In genomic region chr7:135492151-135492550, GRCh38 we compare ENCODE assay signal across 26 cellular contexts. TPM values are rescaled to one million over a fixed set of nuclear protein-coding genes. Genes with fewer than 3 reads are reported as not detected.
A peak's percentile ranks its signal among the peaks of the same experiment; 100 is the strongest.
DNase-seq lines count a peak whose midpoint lies in the region; ATAC-seq, FAIRE-seq and TF ChIP-seq lines count a peak whose summit lies in the region.
"Had no signal": no experiment of that assay in that cellular context is flagged by ENCODE, and none has a peak within 500 bp of the region (broad histone marks: within the 10 kb centered on the region; RNA-seq: fewer than 3 reads in every experiment).

No MANE protein-coding gene starts in this region.

- no peaks in the 10 kb centered on the region for H3K4me1 ChIP-seq in H1 (replicated peaks in 1 of 4; ENCODE audit: control insufficient read depth in 3 of 4, insufficient read depth in 4 of 4, low read length in 3 of 4)
- H3K4me1 ChIP-seq: BLaER1 had no signal

- no peak overlapping the region for H2AFZ ChIP-seq in H1 (ENCODE audit: low read length)

- peaks cover 0 to 3% of the 10 kb centered on the region in 2 experiments for H4K20me1 ChIP-seq in H1 (replicated peaks in 1 of 2; ENCODE audit: control insufficient read depth in 1 of 2, insufficient read depth in 2 of 2, low read length in 2 of 2)

- 85% methylated on average over 4 of the region's 4 CpGs; no CpG with 5 or more reads in 1 of the 2 experiments for WGBS in H1 (ENCODE audit: extremely low coverage in 1 of 2, insufficient coverage in 1 of 2, insufficient read length in 1 of 2, insufficient replicate concordance in 2 of 2, low coverage in 1 of 2, low lambda C conversion rate in 2 of 2, missing lambda C conversion rate in 1 of 2), 2 experiments

- no peak for TF ChIP-seq RAD21 in H1 (IDR thresholded peaks at IDR 0.05 in 1 of 2, conservative IDR thresholded peaks at IDR 0.05 in 1 of 2; ENCODE audit: low read depth in 2 of 2, low read length in 2 of 2)

- no peak for FAIRE-seq in H1 (lab: Jason Lieb, UNC)
- FAIRE-seq: A204.1, GM12878, GM12892, GM18507 had no signal

- no peak for TF ChIP-seq POLR2A in H1 (IDR thresholded peaks at IDR 0.05; ENCODE audit: control extremely low read depth in 1 of 2, low read depth in 2 of 2, low read length in 2 of 2)

- H3K18ac ChIP-seq in H1 (ENCODE audit: extremely low read depth, low read length) = no peak overlapping the region

- peaks cover 2% of the 10 kb centered on the region for H3K79me1 ChIP-seq in H1 (ENCODE audit: low read depth, low read length)

- H3K4ac ChIP-seq in H1 (replicated peaks; ENCODE audit: insufficient read length, low read depth, low read length) = no peak overlapping the region

- no peak overlapping the region for H4K91ac ChIP-seq in H1 (replicated peaks; ENCODE audit: insufficient read length, low read length)

- TF ChIP-seq EP300 in H1 (IDR thresholded peaks at IDR 0.05; ENCODE audit: borderline replicate concordance in 1 of 2, low read depth in 2 of 2, low read length in 2 of 2) = no peak

- CTCF ChIA-PET in activated CD4-positive, alpha-beta T cell treated with anti-CD3 and anti-CD28 coated beads for 36 hours (lab: Charles Lee) = interaction anchor here (0.6 to 0.9 kb wide), 2 partner anchors 11 to 76 kb away, joined by 3 read pairs; no protein-coding TSS in a partner anchor
- CTCF ChIA-PET in H1 (lab: Charles Lee; ENCODE audit: partially characterized antibody) = no interaction called here

- intact Hi-C loops in activated CD4-positive, alpha-beta T cell treated with anti-CD3 and anti-CD28 coated beads for 36 hours (cut with DNase I, micrococcal nuclease) = no loop called here
- intact Hi-C loops in activated CD4-positive, alpha-beta T cell treated with anti-CD3 and anti-CD28 coated beads, Interleukin-2, amount 10 ng/mL, durations not matched to agents 24 days and 14 days (cut with micrococcal nuclease) = no loop called here

- H3K4me3 ChIP-seq in H1 (ENCODE audit: extremely low read depth in 1 of 4, insufficient read depth in 2 of 4, low read depth in 3 of 4, low read length in 4 of 4) = no peak overlapping the region
- H3K4me3 ChIP-seq: BLaER1, GM12878 had no signal

- H2BK120ac ChIP-seq in H1 (replicated peaks; ENCODE audit: low read depth, low read length) = no peak overlapping the region

- no peaks in the 10 kb centered on the region for H3K36me3 ChIP-seq in H1 (ENCODE audit: control insufficient read depth in 2 of 4, insufficient read depth in 4 of 4, low read length in 3 of 4)
- H3K36me3 ChIP-seq: BE2C had no signal

- ATAC-seq in activated CD4-positive, alpha-beta T cell treated with anti-CD3 and anti-CD28 coated beads for 36 hours = peak; percentile 9
- ATAC-seq: GM12878 had no signal

- no peak overlapping the region for H2BK15ac ChIP-seq in H1 (ENCODE audit: low read length)

- peaks cover 0 to 86% of the 10 kb centered on the region in 2 experiments; a peak in 3 of 4 replicates for H3K79me2 ChIP-seq in H1 (ENCODE audit: control insufficient read depth in 1 of 2, insufficient read depth in 2 of 2, low read length in 2 of 2)

- no peak overlapping the region for H4K8ac ChIP-seq in H1 (ENCODE audit: extremely low read depth, insufficient read depth, low read length)

- TF ChIP-seq CTCF in H1 (IDR thresholded peaks at IDR 0.05; ENCODE audit: control extremely low read depth in 1 of 3, insufficient read depth in 1 of 3, low read depth in 1 of 3, low read length in 3 of 3) (no peak), type B pancreatic cell (conservative IDR thresholded peaks at IDR 0.05) (no peak)

- H3K4me2 ChIP-seq in H1 (ENCODE audit: insufficient read depth in 1 of 2, low read depth in 2 of 2, low read length in 2 of 2) = no peak overlapping the region
- H3K4me2 ChIP-seq: BLaER1 had no signal

- DNase-seq in activated CD4-positive, alpha-beta T cell treated with anti-CD3 and anti-CD28 coated beads for 36 hours = no peak
- DNase-seq in activated CD4-positive, alpha-beta T cell treated with anti-CD3 and anti-CD28 coated beads, Interleukin-2, amount 10 ng/mL, durations not matched to agents 24 days and 14 days = no peak
- no peak for DNase-seq in H1 (ENCODE audit: low read depth in 1 of 2, low spot score in 2 of 2)
- DNase-seq in inferior parietal cortex (ENCODE audit: extremely low spot score) = no peak
- no peak for DNase-seq in type B pancreatic cell (ENCODE audit: extremely low spot score, unreplicated experiment)
- DNase-seq: 8988T; ACHN; BE2C; C1 segment of cervical spinal cord; CD4-positive, alpha-beta memory T cell; CD4-positive, CD25-positive, alpha-beta regulatory T cell; CD8-positive, alpha-beta memory T cell; COR-L47; DMS 273 treated with DMSO at 0.1 percent for 48 hours; DMS153; DMS53; DMS79; DND-41; EL; GDM1 had no signal

- H3K56ac ChIP-seq in H1 (replicated peaks; ENCODE audit: insufficient read length, low read depth, low read length) = no peak overlapping the region

- H3K23me2 ChIP-seq in H1 (ENCODE audit: low read depth, low read length) = 0 out of 2 replicates have a peak, but pooled peaks cover 2% of the 10 kb centered on the region

- no peak overlapping the region for H3K9ac ChIP-seq in H1 (replicated peaks in 1 of 4; ENCODE audit: extremely low read depth in 1 of 4, low read depth in 3 of 4, low read length in 3 of 4)
- H3K9ac ChIP-seq: BLaER1 had no signal

- H3K23ac ChIP-seq in H1 (ENCODE audit: insufficient read length) = no peak overlapping the region

- H3K27me3 Mint-ChIP-seq in activated CD4-positive, alpha-beta T cell treated with anti-CD3 and anti-CD28 coated beads for 36 hours = no peaks in the 10 kb centered on the region
- no peaks in the 10 kb centered on the region for H3K27me3 Mint-ChIP-seq in activated CD4-positive, alpha-beta T cell treated with anti-CD3 and anti-CD28 coated beads, Interleukin-2, amount 10 ng/mL, durations not matched to agents 24 days and 14 days
- no peaks in the 10 kb centered on the region for H3K27me3 Mint-ChIP-seq in type B pancreatic cell
- H3K27me3 Mint-ChIP-seq: CD4-positive, alpha-beta memory T cell; CD4-positive, CD25-positive, alpha-beta regulatory T cell; CD8-positive, alpha-beta memory T cell had no signal

- H3K27ac Mint-ChIP-seq in activated CD4-positive, alpha-beta T cell treated with anti-CD3 and anti-CD28 coated beads for 36 hours = no peak overlapping the region
- no peak overlapping the region for H3K27ac Mint-ChIP-seq in activated CD4-positive, alpha-beta T cell treated with anti-CD3 and anti-CD28 coated beads, Interleukin-2, amount 10 ng/mL, durations not matched to agents 24 days and 14 days
- no peak overlapping the region for H3K27ac Mint-ChIP-seq in type B pancreatic cell
- H3K27ac Mint-ChIP-seq: CD14-positive monocyte; CD4-positive, alpha-beta memory T cell; CD4-positive, CD25-positive, alpha-beta regulatory T cell had no signal

- POLR2A ChIA-PET in activated CD4-positive, alpha-beta T cell treated with anti-CD3 and anti-CD28 coated beads for 36 hours (lab: Charles Lee) = no interaction called here
- POLR2A ChIA-PET in H1 (lab: Charles Lee; ENCODE audit: partially characterized antibody) = no interaction called here

- no peaks in the 10 kb centered on the region for H3K9me3 Mint-ChIP-seq in activated CD4-positive, alpha-beta T cell treated with anti-CD3 and anti-CD28 coated beads for 36 hours (ENCODE audit: low read depth)
- H3K9me3 Mint-ChIP-seq in activated CD4-positive, alpha-beta T cell treated with anti-CD3 and anti-CD28 coated beads, Interleukin-2, amount 10 ng/mL, durations not matched to agents 24 days and 14 days = no peaks in the 10 kb centered on the region
- no peaks in the 10 kb centered on the region for H3K9me3 Mint-ChIP-seq in type B pancreatic cell
- H3K9me3 Mint-ChIP-seq: CD14-positive monocyte; CD4-positive, alpha-beta memory T cell; CD4-positive, CD25-positive, alpha-beta regulatory T cell; CD8-positive, alpha-beta memory T cell had no signal

- no peak overlapping the region for H3K14ac ChIP-seq in H1 (ENCODE audit: insufficient read length)

- no peaks in the 10 kb centered on the region for H3K27me3 ChIP-seq in H1 (replicated peaks in 1 of 4; ENCODE audit: control insufficient read depth in 3 of 4, extremely low read depth in 1 of 4, insufficient read depth in 3 of 4, low read length in 3 of 4)
- H3K27me3 ChIP-seq: BE2C, BLaER1 had no signal

- 0 out of 2 replicates have a peak overlapping the region, but pooled peaks have one; percentile 6 for H2AK5ac ChIP-seq in H1 (ENCODE audit: low read depth, low read length)

- no peak overlapping the region for H4K5ac ChIP-seq in H1 (ENCODE audit: insufficient read length, low read depth, low read length)

- peaks cover 2% of the 10 kb centered on the region for H3K36me3 Mint-ChIP-seq in activated CD4-positive, alpha-beta T cell treated with anti-CD3 and anti-CD28 coated beads for 36 hours (ENCODE audit: low read depth)
- peaks cover 2% of the 10 kb centered on the region for H3K36me3 Mint-ChIP-seq in activated CD4-positive, alpha-beta T cell treated with anti-CD3 and anti-CD28 coated beads, Interleukin-2, amount 10 ng/mL, durations not matched to agents 24 days and 14 days (ENCODE audit: low read depth)
- no peaks in the 10 kb centered on the region for H3K36me3 Mint-ChIP-seq in type B pancreatic cell
- H3K36me3 Mint-ChIP-seq: CD4-positive, CD25-positive, alpha-beta regulatory T cell had no signal

- no peaks in the 10 kb centered on the region for H3K9me3 ChIP-seq in H1 (ENCODE audit: insufficient read depth in 2 of 2, low read depth in 1 of 2, low read length in 1 of 2)
- H3K9me3 ChIP-seq: BE2C had no signal

- no peak overlapping the region for H3K4me3 Mint-ChIP-seq in activated CD4-positive, alpha-beta T cell treated with anti-CD3 and anti-CD28 coated beads for 36 hours
- H3K4me3 Mint-ChIP-seq in activated CD4-positive, alpha-beta T cell treated with anti-CD3 and anti-CD28 coated beads, Interleukin-2, amount 10 ng/mL, durations not matched to agents 24 days and 14 days = no peak overlapping the region
- H3K4me3 Mint-ChIP-seq in type B pancreatic cell = no peak overlapping the region
- H3K4me3 Mint-ChIP-seq: CD14-positive monocyte; CD4-positive, alpha-beta memory T cell; CD4-positive, CD25-positive, alpha-beta regulatory T cell; CD8-positive, alpha-beta memory T cell had no signal

- no peak overlapping the region for H2BK12ac ChIP-seq in H1 (ENCODE audit: low read depth, low read length)

- peaks cover 9% of the 10 kb centered on the region for H3K4me1 Mint-ChIP-seq in activated CD4-positive, alpha-beta T cell treated with anti-CD3 and anti-CD28 coated beads for 36 hours
- H3K4me1 Mint-ChIP-seq in activated CD4-positive, alpha-beta T cell treated with anti-CD3 and anti-CD28 coated beads, Interleukin-2, amount 10 ng/mL, durations not matched to agents 24 days and 14 days = peaks cover 5% of the 10 kb centered on the region
- no peaks in the 10 kb centered on the region for H3K4me1 Mint-ChIP-seq in type B pancreatic cell (ENCODE audit: unreplicated experiment)

- H2BK20ac ChIP-seq in H1 (ENCODE audit: low read length) = no peak overlapping the region

- no peak overlapping the region for H2BK5ac ChIP-seq in H1 (ENCODE audit: low read depth, low read length)

- H3K27ac ChIP-seq in H1 (ENCODE audit: low read depth, low read length) = no peak overlapping the region
- H3K27ac ChIP-seq: BLaER1 had no signal

RNA-seq across cellular contexts. Expression of gene CNOT4, which starts 17.8 kb away (rescaled TPM):
- total RNA-seq in activated CD4-positive, alpha-beta T cell treated with anti-CD3 and anti-CD28 coated beads for 36 hours = 10 to 100 TPM; 17.7 to 22.6 TPM
- 21.1 and 26.3 TPM in 2 replicates for total RNA-seq in activated CD4-positive, alpha-beta T cell treated with anti-CD3 and anti-CD28 coated beads, Interleukin-2, amount 10 ng/mL, durations not matched to agents 24 days and 14 days
- 24.3 and 25.8 TPM in 2 replicates for total RNA-seq in H1 (2021; fragmentation: NEBNext Ultra II Directional; extraction: Animal tissue kit (Norgen Biotek cat#: 25700))
- polyA plus RNA-seq in H1 (2011; rRNA removed) = 7.5 and 10.9 TPM in 2 replicates
- polyA plus RNA-seq in H1 (2011; cell fraction: cytosol; rRNA removed) = 7.7 TPM
- polyA plus RNA-seq in H1 (2011; cell fraction: nucleus; rRNA removed) = 13.1 TPM
- polyA plus RNA-seq in H1 (2012, experiment 1 of 2) = 8.3 to 12.2 TPM (median 10.5 TPM) in 4 replicates
- 2.8 TPM for polyA plus RNA-seq in H1 (2012, experiment 2 of 2)
- 21.5 TPM for polyA plus RNA-seq in H1 (2013, experiment 1 of 2)
- polyA plus RNA-seq in H1 (2013, experiment 2 of 2) = 19.5 TPM
- polyA minus RNA-seq in H1 (2011; rRNA and poly(A)+ RNA removed) = 29.3 and 32.7 TPM in 2 replicates
- 10.5 TPM for polyA minus RNA-seq in H1 (2011; cell fraction: cytosol; rRNA and poly(A)+ RNA removed)
- 53.6 TPM for polyA minus RNA-seq in H1 (2011; cell fraction: nucleus; rRNA and poly(A)+ RNA removed)
- 24.5 and 32.1 TPM in 2 replicates for total RNA-seq in type B pancreatic cell (ENCODE audit: low replicate concordance)
